8 cellular contexts compared by ENCODE assay signal in genomic region chr18:31206787-31207381, GRCh38. TPM values are rescaled to one million over a fixed set of nuclear protein-coding genes. Genes with fewer than 3 reads are reported as not detected.
DNase-seq lines count a peak whose midpoint lies in the region; ATAC-seq lines count a peak whose summit lies in the region.

No MANE protein-coding gene starts in this region.

- no peak overlapping the region for H3K27ac Mint-ChIP-seq in activated naive CD4-positive, alpha-beta T cell treated with anti-CD3 and anti-CD28 coated beads for 36 hours

- H3K27ac ChIP-seq in SJSA1, result no peak overlapping the region
- H3K27ac ChIP-seq in right cardiac atrium (ENCODE audit: low read length), result peak overlapping the region; percentile 38
- H3K27ac ChIP-seq in subcutaneous abdominal adipose tissue (ENCODE audit: low read depth, low read length), result no peak overlapping the region

- DNase-seq in Daoy (ENCODE audit: low read depth) (peak; percentile 87), SJSA1 (ENCODE audit: low read depth in 1 of 2, low spot score in 2 of 2) (peak; percentile 76 to 79), right cardiac atrium (peak; percentile 53 to 80 (median 79)), NCI-H1092 (lab: John Stamatoyannopoulos, UW) (no peak)
- no peak for DNase-seq in activated naive CD4-positive, alpha-beta T cell treated with anti-CD3 and anti-CD28 coated beads for 36 hours

- H3K4me3 ChIP-seq in SJSA1 (no peak overlapping the region), right cardiac atrium (ENCODE audit: low read length) (peak overlapping the region; percentile 67), subcutaneous abdominal adipose tissue (ENCODE audit: low read depth in 1 of 5, low read length in 5 of 5) (peak overlapping the region in 4 of 5 donors; percentile 8 to 58 (median 12))

- no peak overlapping the region for H3K4me3 Mint-ChIP-seq in activated naive CD4-positive, alpha-beta T cell treated with anti-CD3 and anti-CD28 coated beads for 36 hours

- no peaks in the 10 kb centered on the region for H3K36me3 ChIP-seq in SJSA1
- H3K36me3 ChIP-seq in subcutaneous abdominal adipose tissue (ENCODE audit: control insufficient read depth in 5 of 5, insufficient read depth in 5 of 5, low read length in 5 of 5), result no peaks in the 10 kb centered on the region

- H3K9me3 ChIP-seq in SJSA1 (replicated peaks) (no peaks in the 10 kb centered on the region; the same call in 1 of the 2 replicates), right cardiac atrium (ENCODE audit: control insufficient read depth, low read length) (no peaks in the 10 kb centered on the region), subcutaneous abdominal adipose tissue (ENCODE audit: control insufficient read depth in 5 of 5, low read length in 5 of 5) (no peaks in the 10 kb centered on the region)

- intact Hi-C loops in right cardiac atrium (cut with DNase I), result no loop called here
- intact Hi-C loops in activated naive CD4-positive, alpha-beta T cell treated with anti-CD3 and anti-CD28 coated beads for 36 hours (cut with micrococcal nuclease), result no loop called here

- CTCF ChIA-PET in activated naive CD4-positive, alpha-beta T cell treated with anti-CD3 and anti-CD28 coated beads for 36 hours (lab: Charles Lee), result no interaction called here

- 56% methylated on average over 11 of the region's 11 CpGs for WGBS in right cardiac atrium

- H3K27me3 ChIP-seq in SJSA1 (replicated peaks) (no peaks in the 10 kb centered on the region), right cardiac atrium (ENCODE audit: control insufficient read depth, insufficient read depth) (no peaks in the 10 kb centered on the region), subcutaneous abdominal adipose tissue (ENCODE audit: control insufficient read depth in 5 of 5, insufficient read depth in 4 of 5, low read length in 5 of 5) (no peaks in the 10 kb centered on the region)

- ATAC-seq in GM21390 (IDR thresholded peaks at IDR 0.05; ENCODE audit: unreplicated experiment) (peak; percentile 91), HG03520 (IDR thresholded peaks at IDR 0.05; ENCODE audit: unreplicated experiment) (peak; percentile 83), right cardiac atrium (peak; percentile 91)

- H3K4me1 ChIP-seq in SJSA1 (replicated peaks) (peaks cover 4% of the 10 kb centered on the region), right cardiac atrium (ENCODE audit: control insufficient read depth, insufficient read depth, low read length) (peaks cover 2% of the 10 kb centered on the region), subcutaneous abdominal adipose tissue (ENCODE audit: control insufficient read depth in 5 of 5, insufficient read depth in 5 of 5, low read length in 5 of 5) (no peaks in the 10 kb centered on the region)

- H3K9ac ChIP-seq in subcutaneous abdominal adipose tissue (ENCODE audit: low read length in 5 of 5), result no peak overlapping the region

- H3K9me3 Mint-ChIP-seq in activated naive CD4-positive, alpha-beta T cell treated with anti-CD3 and anti-CD28 coated beads for 36 hours, result no peaks in the 10 kb centered on the region

- peaks cover 3% of the 10 kb centered on the region for H3K27me3 Mint-ChIP-seq in activated naive CD4-positive, alpha-beta T cell treated with anti-CD3 and anti-CD28 coated beads for 36 hours (ENCODE audit: low read depth)

- H3K36me3 Mint-ChIP-seq in activated naive CD4-positive, alpha-beta T cell treated with anti-CD3 and anti-CD28 coated beads for 36 hours (ENCODE audit: low read depth), result no peaks in the 10 kb centered on the region

- H3K4me1 Mint-ChIP-seq in activated naive CD4-positive, alpha-beta T cell treated with anti-CD3 and anti-CD28 coated beads for 36 hours (ENCODE audit: low read depth), result peaks cover 3% of the 10 kb centered on the region

RNA-seq across cellular contexts. Expression of gene DSC1, which starts 44.2 kb away (rescaled TPM):
- total RNA-seq in Daoy (2014; rRNA removed; shearing (Covaris generic)), result not detected in 2 replicates
- not detected in 2 replicates for total RNA-seq in SJSA1 (2014; rRNA removed; shearing (Covaris generic))
- 10 to 100 TPM; 31.9 to 87.5 (median 53.6) TPM for total RNA-seq in right cardiac atrium
- 8.9 TPM for polyA plus RNA-seq in right cardiac atrium
- total RNA-seq in activated naive CD4-positive, alpha-beta T cell treated with anti-CD3 and anti-CD28 coated beads for 36 hours, result under 1 TPM; 0.20 to 0.24 TPM

Comparison
In these comparisons a context has a peak if more than half of its experiments do, and no peak if none do; other contexts are left out.
1. DNase-seq: peak in Daoy (single experiment), SJSA1 (2 of 2) and right cardiac atrium (3 of 3); none in NCI-H1092 (single experiment) and activated naive CD4-positive, alpha-beta T cell treated with anti-CD3 and anti-CD28 coated beads for 36 hours (single experiment).
2. RNA of gene DSC1, which starts 44.2 kb away (total RNA-seq): 31.9 to 87.5 TPM in right cardiac atrium; 0.20 to 0.24 TPM in activated naive CD4-positive, alpha-beta T cell treated with anti-CD3 and anti-CD28 coated beads for 36 hours, not detected in Daoy and not detected in SJSA1; every median in the first group is over 10 times any median in the second.
3. Peak in every context shown above with its lines, with median percentiles within 50 percentile points of each other: ATAC-seq.